In genomic region chr3:100100454-100100853, GRCh38 we compare ENCODE assay signal across 32 cellular contexts. TPM values are rescaled to one million over a fixed set of nuclear protein-coding genes. Genes with fewer than 3 reads are reported as not detected.
DNase-seq lines count a peak whose midpoint lies in the region; ATAC-seq, FAIRE-seq and TF ChIP-seq lines count a peak whose summit lies in the region.
"Had no signal": no experiment of that assay in that cellular context is flagged by ENCODE, and none has a peak within 500 bp of the region (broad histone marks: within the 10 kb centered on the region; RNA-seq: fewer than 3 reads in every experiment).

No MANE protein-coding gene starts in this region.

- no peak for TF ChIP-seq CTCF in keratinocyte (optimal IDR thresholded peaks at IDR 0.05 in 1 of 3, IDR thresholded peaks at IDR 0.05 in 1 of 3, conservative IDR thresholded peaks at IDR 0.05 in 1 of 3; ENCODE audit: extremely low read depth in 1 of 3, insufficient read depth in 2 of 3, low read length in 3 of 3)
- TF ChIP-seq CTCF in thoracic aorta (IDR thresholded peaks at IDR 0.05) = no peak
- TF ChIP-seq CTCF in RWPE1 (conservative IDR thresholded peaks at IDR 0.05; ENCODE audit: low read depth) = no peak

- no peak overlapping the region for H3K4me3 ChIP-seq in keratinocyte (ENCODE audit: control insufficient read depth in 2 of 3, extremely low read depth in 1 of 3, insufficient read depth in 2 of 3, low read depth in 1 of 3, low read length in 3 of 3)
- no peak overlapping the region for H3K4me3 ChIP-seq in thoracic aorta
- H3K4me3 ChIP-seq: BLaER1 treated with 17β-estradiol and CSF1 and Interleukin-3, amounts not matched to agents 10 nM and 100 nM; K562; SK-N-MC; transverse colon had no signal

- no peaks in the 10 kb centered on the region for H3K79me2 ChIP-seq in keratinocyte (ENCODE audit: control insufficient read depth, insufficient read depth, low read length)

- no peaks in the 10 kb centered on the region for H3K9me1 ChIP-seq in keratinocyte (ENCODE audit: control insufficient read depth, extremely low read depth, insufficient read depth, low read length)

- H3K9me3 ChIP-seq in keratinocyte (ENCODE audit: control insufficient read depth, low read depth, low read length) (no peaks in the 10 kb centered on the region), thoracic aorta (no peaks in the 10 kb centered on the region)
- H3K9me3 ChIP-seq: transverse colon had no signal

- dilution Hi-C loops in keratinocyte (cut with MboI; ENCODE audit: extremely low pct_ligation_motif_present, low sequenced_read_pairs) = no loop called here

- no peak overlapping the region for H3K9ac ChIP-seq in keratinocyte (ENCODE audit: control insufficient read depth, extremely low read depth, insufficient read depth, low read length)
- H3K9ac ChIP-seq: BLaER1 treated with 17β-estradiol and CSF1 and Interleukin-3, amounts not matched to agents 10 nM and 100 nM had no signal

- H3K27me3 ChIP-seq in keratinocyte (ENCODE audit: control insufficient read depth, extremely low read depth, insufficient read depth, low read length) = no peaks in the 10 kb centered on the region
- no peaks in the 10 kb centered on the region for H3K27me3 ChIP-seq in thoracic aorta (replicated peaks; ENCODE audit: insufficient read depth)
- H3K27me3 ChIP-seq: BLaER1 treated with 17β-estradiol and CSF1 and Interleukin-3, amounts not matched to agents 10 nM and 100 nM; transverse colon had no signal

- no peaks in the 10 kb centered on the region for H4K20me1 ChIP-seq in keratinocyte (ENCODE audit: control insufficient read depth, extremely low read depth, insufficient read depth, low read length)
- H4K20me1 ChIP-seq: BLaER1 treated with 17β-estradiol and CSF1 and Interleukin-3, amounts not matched to agents 10 nM and 100 nM had no signal

- POLR2A ChIA-PET in RWPE1 (lab: Yijun Ruan, JAX; ENCODE audit: low non-redundant PET) = no interaction called here

- H2AFZ ChIP-seq in keratinocyte (ENCODE audit: control insufficient read depth, low read length) = no peak overlapping the region

- CTCF ChIA-PET in RWPE1 (lab: Yijun Ruan, JAX) = no interaction called here

- H3K36me3 ChIP-seq in keratinocyte (ENCODE audit: control insufficient read depth in 2 of 2, extremely low read depth in 1 of 2, insufficient read depth in 2 of 2, low read length in 2 of 2) (no peaks in the 10 kb centered on the region), thoracic aorta (no peaks in the 10 kb centered on the region)
- H3K36me3 ChIP-seq: transverse colon had no signal

- H3K4me2 ChIP-seq in keratinocyte (ENCODE audit: control insufficient read depth, extremely low read depth, insufficient read depth, low read depth, low read length) = no peak overlapping the region
- H3K4me2 ChIP-seq: BLaER1 treated with 17β-estradiol and CSF1 and Interleukin-3, amounts not matched to agents 10 nM and 100 nM had no signal

- DNase-seq in GM03348 (ENCODE audit: low spot score) = peak; percentile 26
- peak; percentile 57 for DNase-seq in astrocyte of the hippocampus (ENCODE audit: low read depth, low spot score)
- DNase-seq in keratinocyte (ENCODE audit: low read depth, low spot score) = no peak
- DNase-seq in thoracic aorta (ENCODE audit: low spot score) = no peak
- no peak for DNase-seq in cortex of kidney (lab: John Stamatoyannopoulos, UW)
- DNase-seq in caudate nucleus (lab: John Stamatoyannopoulos, UW) = no peak
- DNase-seq in RWPE1 (ENCODE audit: low spot score) = no peak
- DNase-seq: activated CD4-positive, alpha-beta T cell treated with anti-CD3 and anti-CD28 coated beads, Interleukin-2, amount 50 U/mL, for 4 hours; activated naive CD8-positive, alpha-beta T cell treated with anti-CD3 and anti-CD28 coated beads, Interleukin-2, amount 50 U/mL, for 24 hours; activated T-cell treated with anti-CD3 and anti-CD28 coated beads, Interleukin-2, amount 50 U/mL, for 72 hours; DMS153; effector CD8-positive, alpha-beta T cell; GF-D8; left ventricle myocardium superior; NCI-H1092 treated with DMSO at 0.1 percent for 48 hours; NCI-H187 treated with DMSO at 0.1 percent for 48 hours; NCI-H2171; NCI-H524 treated with DMSO at 0.1 percent for 48 hours; NK-92 treated with Interleukin-12 subunit alpha and Interleukin-12 subunit beta, amount 100 ng/mL, for 24 hours; posterior cingulate gyrus; right cardiac atrium; T-helper 17 cell; transverse colon had no signal

- FAIRE-seq in keratinocyte (lab: Jason Lieb, UNC) = peak; percentile 63
- FAIRE-seq: colon, H1, islet of Langerhans, K562, TTC549 had no signal

- ATAC-seq in thoracic aorta (ENCODE audit: insufficient number of reproducible peaks, low FRiP score, low read depth) (no peak), GM19324 (IDR thresholded peaks at IDR 0.05; ENCODE audit: low FRiP score, unreplicated experiment) (no peak)
- ATAC-seq: activated naive CD8-positive, alpha-beta T cell treated with anti-CD3 and anti-CD28 coated beads, Interleukin-2, amount 50 U/mL, for 24 hours; activated T-cell treated with anti-CD3 and anti-CD28 coated beads, Interleukin-2, amount 50 U/mL, for 72 hours; K562; left ventricle myocardium superior; right cardiac atrium; T-helper 17 cell had no signal

- H3K4me1 ChIP-seq in keratinocyte (ENCODE audit: control insufficient read depth, extremely low read depth, insufficient read depth, low read length) = peaks cover 6% of the 10 kb centered on the region
- H3K4me1 ChIP-seq in thoracic aorta (ENCODE audit: control insufficient read depth in 1 of 2, low read depth in 2 of 2) = peaks cover 22 to 70% of the 10 kb centered on the region in 2 donors

- H3K27ac ChIP-seq in keratinocyte (ENCODE audit: control insufficient read depth, insufficient read depth, low read length) (no peak overlapping the region), thoracic aorta (peak overlapping the region; percentile 46 to 80), caudate nucleus (ENCODE audit: low read depth, low read length) (no peak overlapping the region), RWPE1 (no peak overlapping the region)
- H3K27ac ChIP-seq: BLaER1 treated with 17β-estradiol and CSF1 and Interleukin-3, amounts not matched to agents 10 nM and 100 nM; epithelial cell of prostate; SK-N-MC; transverse colon had no signal

RNA-seq across cellular contexts. Expression of gene FILIP1L, which starts 13.8 kb away (rescaled TPM):
- 14.7 to 27.4 TPM (median 20.6 TPM) in 3 replicates for polyA plus RNA-seq in keratinocyte
- polyA plus RNA-seq in keratinocyte (2011; ENCODE audit: low read depth) = 55.0 TPM
- 18.1 and 18.9 TPM in 2 replicates for polyA plus RNA-seq in keratinocyte (2011; cell fraction: cytosol; rRNA removed)
- 27.5 and 29.4 TPM in 2 replicates for polyA plus RNA-seq in keratinocyte (2011; cell fraction: nucleus; rRNA removed)
- 15.0 and 16.0 TPM in 2 replicates for polyA plus RNA-seq in keratinocyte (2012; ENCODE audit: low replicate concordance)
- 13.7 to 25.8 TPM (median 23.1 TPM) in 3 replicates for polyA minus RNA-seq in keratinocyte
- 18.6 TPM for polyA minus RNA-seq in keratinocyte (2011; cell fraction: cytosol; rRNA and poly(A)+ RNA removed)
- 11.6 and 29.4 TPM in 2 replicates for polyA minus RNA-seq in keratinocyte (2011; cell fraction: nucleus; rRNA and poly(A)+ RNA removed)
- 100 to 1,000 TPM; 270 to 279 TPM for total RNA-seq in thoracic aorta

Comparison
In these comparisons a context has a peak if more than half of its experiments do, and no peak if none do; other contexts are left out.
1. DNase-seq: peak in GM03348 (single experiment) and astrocyte of the hippocampus (single experiment); none in keratinocyte (single experiment), thoracic aorta (single experiment), cortex of kidney (single experiment), caudate nucleus (0 of 61) and RWPE1 (single experiment).
2. H3K27ac ChIP-seq: peak in thoracic aorta (2 of 2); none in keratinocyte (single experiment), caudate nucleus (single experiment) and RWPE1 (single experiment).